In genomic region chr17:1646199-1646875, GRCh38 we compare ENCODE assay signal across 15 cellular contexts. TPM values are rescaled to one million over a fixed set of nuclear protein-coding genes. Genes with fewer than 3 reads are reported as not detected.
DNase-seq lines count a peak whose midpoint lies in the region; ATAC-seq and TF ChIP-seq lines count a peak whose summit lies in the region.
"Had no signal": no experiment of that assay in that cellular context is flagged by ENCODE, and none has a peak within 500 bp of the region (broad histone marks: within the 10 kb centered on the region; RNA-seq: fewer than 3 reads in every experiment).

No MANE protein-coding gene starts in this region.

- H3K4me3 ChIP-seq in lung, result no peak overlapping the region
- peak overlapping the region in 1 of 2 donors; percentile 22 for H3K4me3 ChIP-seq in stomach smooth muscle (ENCODE audit: low read length in 2 of 2)

- peaks cover 3 to 12% of the 10 kb centered on the region in 2 donors for H3K36me3 ChIP-seq in lung (ENCODE audit: control insufficient read depth in 2 of 2, insufficient read depth in 2 of 2, low read length in 2 of 2)
- peaks cover 6 to 10% of the 10 kb centered on the region in 2 donors for H3K36me3 ChIP-seq in stomach smooth muscle (ENCODE audit: control insufficient read depth in 2 of 2, insufficient read depth in 2 of 2, low read length in 2 of 2)

- no peak for DNase-seq in activated T-cell treated with anti-CD3 and anti-CD28 coated beads, Interleukin-2, amount 50 U/mL, for 4 hours
- no peak for DNase-seq in activated T-cell treated with anti-CD3 and anti-CD28 coated beads, Interleukin-2, amount 50 U/mL, for 48 hours
- DNase-seq in activated T-helper 2 cell treated with anti-CD3 and anti-CD28 coated beads, Interferon-gamma antibody, Interleukin-2, Interleukin-4, amounts not matched to agents 10 μg/mL and 5 μg/mL and 100 μg/mL, durations not matched to agents 14 hours and 24 hours and 36 hours (ENCODE audit: low spot score), result no peak
- DNase-seq in lung (ENCODE audit: low spot score) (no peak), HT-29 (ENCODE audit: low spot score) (no peak), NCI-H82 treated with DMSO at 0.1 percent for 48 hours (lab: John Stamatoyannopoulos, UW; ENCODE audit: unreplicated experiment) (no peak)
- DNase-seq: activated CD4-positive, alpha-beta T cell treated with anti-CD3 and anti-CD28 coated beads for 48 hours; activated gamma-delta T cell treated with Interleukin-2 at 50 U/mL for 16 hours; central memory CD4-positive, alpha-beta T cell; DMS153; SK-N-SH had no signal

- H3K27me3 Mint-ChIP-seq in activated T-cell treated with anti-CD3 and anti-CD28 coated beads, Interleukin-2, amount 50 U/mL, for 4 hours (ENCODE audit: low read depth), result no peaks in the 10 kb centered on the region
- no peaks in the 10 kb centered on the region for H3K27me3 Mint-ChIP-seq in activated T-helper 2 cell treated with anti-CD3 and anti-CD28 coated beads, Interferon-gamma antibody, Interleukin-2, Interleukin-4, amounts not matched to agents 10 μg/mL and 5 μg/mL and 100 μg/mL, durations not matched to agents 14 hours and 24 hours and 36 hours (ENCODE audit: low read depth)

- H3K27ac Mint-ChIP-seq in activated T-helper 2 cell treated with anti-CD3 and anti-CD28 coated beads, Interferon-gamma antibody, Interleukin-2, Interleukin-4, amounts not matched to agents 10 μg/mL and 5 μg/mL and 100 μg/mL, durations not matched to agents 14 hours and 24 hours and 36 hours, result peak overlapping the region; percentile 33

- H3K9me3 ChIP-seq in lung (ENCODE audit: control insufficient read depth in 2 of 2, insufficient read depth in 1 of 2, low read length in 1 of 2) (no peaks in the 10 kb centered on the region), stomach smooth muscle (ENCODE audit: control insufficient read depth in 2 of 2, low read length in 2 of 2) (no peaks in the 10 kb centered on the region)
- H3K9me3 ChIP-seq: SK-N-SH had no signal

- no peak for ATAC-seq in activated T-cell treated with anti-CD3 and anti-CD28 coated beads, Interleukin-2, amount 50 U/mL, for 4 hours
- ATAC-seq in lung (ENCODE audit: insufficient read depth, low FRiP score), result no peak
- ATAC-seq in GM21529 (IDR thresholded peaks at IDR 0.05; ENCODE audit: unreplicated experiment), result no peak
- ATAC-seq: esophagus mucosa had no signal

- H3K9ac ChIP-seq in stomach smooth muscle (ENCODE audit: low read length in 2 of 2), result no peak overlapping the region
- H3K9ac ChIP-seq: SK-N-SH had no signal

- intact Hi-C loops in activated T-helper 2 cell treated with anti-CD3 and anti-CD28 coated beads, Interferon-gamma antibody, Interleukin-2, Interleukin-4, amounts not matched to agents 10 μg/mL and 5 μg/mL and 100 μg/mL, durations not matched to agents 14 hours and 24 hours and 36 hours (cut with micrococcal nuclease), result loop anchor here (10.0 kb wide), 1 partner anchor 398 kb away; the partner anchor contains the start of gene OVCA2

- H3K4me1 Mint-ChIP-seq in activated T-cell treated with anti-CD3 and anti-CD28 coated beads, Interleukin-2, amount 50 U/mL, for 4 hours (ENCODE audit: low read depth), result peaks cover 25% of the 10 kb centered on the region
- H3K4me1 Mint-ChIP-seq in activated T-helper 2 cell treated with anti-CD3 and anti-CD28 coated beads, Interferon-gamma antibody, Interleukin-2, Interleukin-4, amounts not matched to agents 10 μg/mL and 5 μg/mL and 100 μg/mL, durations not matched to agents 14 hours and 24 hours and 36 hours (ENCODE audit: low read depth), result peaks cover 20% of the 10 kb centered on the region

- H3K27me3 ChIP-seq in lung (ENCODE audit: control insufficient read depth, insufficient read depth), result no peaks in the 10 kb centered on the region
- H3K27me3 ChIP-seq in stomach smooth muscle (ENCODE audit: control insufficient read depth in 1 of 2, insufficient read depth in 2 of 2, low read length in 2 of 2), result no peaks in the 10 kb centered on the region

- H3K4me3 Mint-ChIP-seq in activated T-cell treated with anti-CD3 and anti-CD28 coated beads, Interleukin-2, amount 50 U/mL, for 4 hours, result peak overlapping the region; percentile 37
- no peak overlapping the region for H3K4me3 Mint-ChIP-seq in activated T-helper 2 cell treated with anti-CD3 and anti-CD28 coated beads, Interferon-gamma antibody, Interleukin-2, Interleukin-4, amounts not matched to agents 10 μg/mL and 5 μg/mL and 100 μg/mL, durations not matched to agents 14 hours and 24 hours and 36 hours (ENCODE audit: low read depth)

- H3K27ac ChIP-seq in lung (ENCODE audit: low read depth in 1 of 2, low read length in 1 of 2) (peak overlapping the region; percentile 50 to 89), stomach smooth muscle (ENCODE audit: low read length) (peak overlapping the region; percentile 18)

- H3K4me1 ChIP-seq in lung (ENCODE audit: control insufficient read depth in 2 of 2, insufficient read depth in 2 of 2, low read length in 2 of 2) (peaks cover 3 to 22% of the 10 kb centered on the region in 2 donors), stomach smooth muscle (ENCODE audit: control insufficient read depth, insufficient read depth, low read length) (peaks cover 45% of the 10 kb centered on the region)

- TF ChIP-seq CTCF in lung (IDR thresholded peaks at IDR 0.05; ENCODE audit: control extremely low read depth, extremely low read depth), result no peak

- H3K36me3 Mint-ChIP-seq in activated T-cell treated with anti-CD3 and anti-CD28 coated beads, Interleukin-2, amount 50 U/mL, for 4 hours (ENCODE audit: insufficient read depth), result peaks cover 3% of the 10 kb centered on the region
- peaks cover 18% of the 10 kb centered on the region for H3K36me3 Mint-ChIP-seq in activated T-helper 2 cell treated with anti-CD3 and anti-CD28 coated beads, Interferon-gamma antibody, Interleukin-2, Interleukin-4, amounts not matched to agents 10 μg/mL and 5 μg/mL and 100 μg/mL, durations not matched to agents 14 hours and 24 hours and 36 hours (ENCODE audit: low read depth)

- WGBS in lung, 2 donors, result 82% methylated on average over 13 of the region's 13 CpGs

- H3K9me3 Mint-ChIP-seq in activated T-cell treated with anti-CD3 and anti-CD28 coated beads, Interleukin-2, amount 50 U/mL, for 4 hours, result no peaks in the 10 kb centered on the region
- H3K9me3 Mint-ChIP-seq in activated T-helper 2 cell treated with anti-CD3 and anti-CD28 coated beads, Interferon-gamma antibody, Interleukin-2, Interleukin-4, amounts not matched to agents 10 μg/mL and 5 μg/mL and 100 μg/mL, durations not matched to agents 14 hours and 24 hours and 36 hours, result no peaks in the 10 kb centered on the region

RNA-seq across cellular contexts. Expression of gene SCARF1, which starts 0.8 kb away (rescaled TPM):
- 1 to 10 TPM; 1.3 to 2.0 (median 1.6) TPM for total RNA-seq in activated T-cell treated with anti-CD3 and anti-CD28 coated beads, Interleukin-2, amount 50 U/mL, for 4 hours
- total RNA-seq in activated T-helper 2 cell treated with anti-CD3 and anti-CD28 coated beads, Interferon-gamma antibody, Interleukin-2, Interleukin-4, amounts not matched to agents 10 μg/mL and 5 μg/mL and 100 μg/mL, durations not matched to agents 14 hours and 24 hours and 36 hours, result 3.3 and 3.4 TPM in 2 replicates
- 10 to 100 TPM; 34.2 to 39.7 TPM for total RNA-seq in lung
- 10 to 100 TPM; 17.1 to 24.5 TPM for polyA plus RNA-seq in lung
- total RNA-seq in HT-29 (2014; rRNA removed; shearing (Covaris generic)), result 0.89 and 1.3 TPM in 2 replicates
- total RNA-seq: A673 had no signal

RNA-seq across cellular contexts. Expression of gene RILP, which starts 3.3 kb away (rescaled TPM):
- 1 to 10 TPM; 2.0 to 2.7 (median 2.3) TPM for total RNA-seq in activated T-cell treated with anti-CD3 and anti-CD28 coated beads, Interleukin-2, amount 50 U/mL, for 4 hours
- 8.2 and 8.9 TPM in 2 replicates for total RNA-seq in activated T-helper 2 cell treated with anti-CD3 and anti-CD28 coated beads, Interferon-gamma antibody, Interleukin-2, Interleukin-4, amounts not matched to agents 10 μg/mL and 5 μg/mL and 100 μg/mL, durations not matched to agents 14 hours and 24 hours and 36 hours
- total RNA-seq in lung, result 10 to 100 TPM; 25.0 to 46.3 TPM
- 10 to 100 TPM; 23.1 to 39.8 TPM for polyA plus RNA-seq in lung
- 13.1 and 13.3 TPM in 2 replicates for total RNA-seq in HT-29 (2014; rRNA removed; shearing (Covaris generic))

RNA-seq across cellular contexts. Expression of gene SLC43A2, which starts 17.7 kb away (rescaled TPM):
- 1 to 10 TPM; 4.1 to 9.4 (median 5.0) TPM for total RNA-seq in activated T-cell treated with anti-CD3 and anti-CD28 coated beads, Interleukin-2, amount 50 U/mL, for 4 hours
- 2.3 and 2.4 TPM in 2 replicates for total RNA-seq in activated T-helper 2 cell treated with anti-CD3 and anti-CD28 coated beads, Interferon-gamma antibody, Interleukin-2, Interleukin-4, amounts not matched to agents 10 μg/mL and 5 μg/mL and 100 μg/mL, durations not matched to agents 14 hours and 24 hours and 36 hours
- 10 to 100 TPM; 47.9 to 89.2 TPM for total RNA-seq in lung
- polyA plus RNA-seq in lung, result 100 to 1,000 TPM in 1 of 2 donors, 10 to 100 TPM in 1; 27.0 to 125 TPM
- total RNA-seq in HT-29 (2014; rRNA removed; shearing (Covaris generic)), result 22.4 and 34.0 TPM in 2 replicates

RNA-seq across cellular contexts. Expression of gene PRPF8, which starts 38.3 kb away (rescaled TPM):
- 100 to 1,000 TPM; 506 to 585 (median 522) TPM for total RNA-seq in activated T-cell treated with anti-CD3 and anti-CD28 coated beads, Interleukin-2, amount 50 U/mL, for 4 hours
- total RNA-seq in activated T-helper 2 cell treated with anti-CD3 and anti-CD28 coated beads, Interferon-gamma antibody, Interleukin-2, Interleukin-4, amounts not matched to agents 10 μg/mL and 5 μg/mL and 100 μg/mL, durations not matched to agents 14 hours and 24 hours and 36 hours, result 435 and 439 TPM in 2 replicates
- total RNA-seq in lung, result 100 to 1,000 TPM; 208 to 277 TPM
- polyA plus RNA-seq in lung, result 100 to 1,000 TPM in 1 of 2 donors, 10 to 100 TPM in 1; 97.2 to 114 TPM
- total RNA-seq in HT-29 (2014; rRNA removed; shearing (Covaris generic)), result 92.7 and 92.8 TPM in 2 replicates
